In the genomic region with DNA sequence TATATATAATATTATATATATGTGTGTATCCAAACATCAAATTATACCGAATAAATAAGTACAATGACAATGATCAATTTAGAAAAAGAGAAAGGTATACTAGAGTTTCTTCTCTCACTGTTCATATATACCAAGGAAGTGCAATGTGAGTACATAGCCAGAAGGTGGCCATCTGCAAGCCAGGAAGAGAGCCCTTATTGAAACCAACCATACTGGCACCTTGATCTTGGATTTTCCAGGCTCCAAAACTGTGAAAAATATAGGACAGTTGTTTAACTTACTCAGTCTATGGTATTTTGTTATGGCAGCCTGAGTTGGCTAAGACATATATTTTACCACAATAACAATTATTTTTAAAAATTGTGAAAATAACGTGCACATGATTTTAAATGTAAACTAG, we compare ENCODE assay signal across 8 cellular contexts.
DNase-seq lines count a peak whose midpoint lies in the region; ATAC-seq lines count a peak whose summit lies in the region.

No MANE protein-coding gene starts in this region.

- ATAC-seq in GM21367 (IDR thresholded peaks at IDR 0.05; ENCODE audit: unreplicated experiment) = peak; percentile 97
- ATAC-seq in HG03565 (IDR thresholded peaks at IDR 0.05; ENCODE audit: unreplicated experiment) = peak; percentile 88
- no peak for ATAC-seq in HG03045 (IDR thresholded peaks at IDR 0.05; ENCODE audit: unreplicated experiment)
- ATAC-seq in esophagus mucosa = no peak

- DNase-seq in EH (ENCODE audit: low read depth) = peak; percentile 3
- peak; percentile 24 for DNase-seq in RPMI7951 (ENCODE audit: low read depth)
- DNase-seq in foreskin melanocyte = peak; percentile 2
- no peak for DNase-seq in GM19238 (ENCODE audit: insufficient read length, low spot score)

Comparison
In these comparisons a context has a peak if more than half of its experiments do, and no peak if none do; other contexts are left out.
1. ATAC-seq: peak in GM21367 (single experiment) and HG03565 (single experiment); none in HG03045 (single experiment) and esophagus mucosa (single experiment).